ENCODE assay signal across 9 cellular contexts in the genomic region with DNA sequence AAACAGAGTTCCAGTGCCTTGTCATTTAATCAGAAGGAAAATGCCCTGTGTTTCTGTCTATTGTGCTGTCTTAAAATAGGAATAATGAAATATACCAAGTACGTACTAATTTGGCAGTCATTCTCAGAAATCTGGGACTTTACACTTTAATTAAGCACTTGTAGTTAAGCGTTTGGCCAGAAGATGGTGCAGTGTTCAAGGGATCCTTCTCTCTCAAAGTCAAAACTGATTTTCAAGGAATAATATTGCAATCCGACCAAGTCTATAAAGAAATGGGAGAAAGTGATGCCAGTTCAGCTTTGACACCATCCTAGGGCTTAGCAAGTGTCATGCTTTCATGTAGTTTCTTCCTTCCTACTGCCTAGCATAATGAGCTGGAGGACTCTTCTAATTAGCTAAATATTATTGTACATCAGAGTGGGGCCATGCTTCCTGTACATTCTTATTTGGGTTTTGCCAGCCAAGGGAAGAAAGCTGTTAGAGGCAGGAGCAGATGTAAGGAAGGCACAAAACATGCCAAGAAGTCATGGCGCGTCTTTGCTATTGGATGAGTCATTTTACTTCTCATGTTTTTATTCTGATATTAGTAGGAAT.
A peak's percentile ranks its signal among the peaks of the same experiment; 100 is the strongest.
DNase-seq lines count a peak whose midpoint lies in the region; ATAC-seq and TF ChIP-seq lines count a peak whose summit lies in the region.
"Had no signal": no experiment of that assay in that cellular context is flagged by ENCODE, and none has a peak within 500 bp of the region (broad histone marks: within the 10 kb centered on the region; RNA-seq: fewer than 3 reads in every experiment).

No MANE protein-coding gene starts in this region.

- TF ChIP-seq CTCF in CD8-positive, alpha-beta T cell (IDR thresholded peaks at IDR 0.05), result peak; percentile 48
- peak; percentile 68 for TF ChIP-seq CTCF in mesothelial cell of epicardium (IDR thresholded peaks at IDR 0.05; ENCODE audit: unreplicated experiment)

- H3K4me3 Mint-ChIP-seq in CD8-positive, alpha-beta T cell, result no peak overlapping the region
- no peak overlapping the region for H3K4me3 Mint-ChIP-seq in mesothelial cell of epicardium

- H3K27me3 Mint-ChIP-seq in CD8-positive, alpha-beta T cell (ENCODE audit: low read depth), result peaks cover 2% of the 10 kb centered on the region
- H3K27me3 Mint-ChIP-seq in mesothelial cell of epicardium (ENCODE audit: low read depth), result peaks cover 16% of the 10 kb centered on the region

- no peaks in the 10 kb centered on the region for H3K36me3 ChIP-seq in CD8-positive, alpha-beta T cell (ENCODE audit: insufficient read depth, low read length)
- H3K36me3 ChIP-seq: SJSA1 had no signal

- POLR2A ChIA-PET in CD8-positive, alpha-beta T cell (lab: Charles Lee), result no interaction called here

- no peak overlapping the region for H3K27ac Mint-ChIP-seq in CD8-positive, alpha-beta T cell
- no peak overlapping the region for H3K27ac Mint-ChIP-seq in mesothelial cell of epicardium

- no peak for ATAC-seq in CD8-positive, alpha-beta T cell
- ATAC-seq in GM19035 (IDR thresholded peaks at IDR 0.05; ENCODE audit: unreplicated experiment) (peak; percentile 56), esophagus mucosa (no peak)

- no peaks in the 10 kb centered on the region for H3K27me3 ChIP-seq in CD8-positive, alpha-beta T cell (ENCODE audit: insufficient read depth, low read length)
- H3K27me3 ChIP-seq: SJSA1 had no signal

- no peaks in the 10 kb centered on the region for H3K9me3 ChIP-seq in CD8-positive, alpha-beta T cell (ENCODE audit: low read length)
- H3K9me3 ChIP-seq: SJSA1 had no signal

- H3K4me3 ChIP-seq in CD8-positive, alpha-beta T cell (ENCODE audit: low read depth, low read length), result no peak overlapping the region
- H3K4me3 ChIP-seq: SJSA1 had no signal

- no peaks in the 10 kb centered on the region for H3K4me1 Mint-ChIP-seq in CD8-positive, alpha-beta T cell (ENCODE audit: low read depth)
- H3K4me1 Mint-ChIP-seq in mesothelial cell of epicardium, result peaks cover 15% of the 10 kb centered on the region

- no peak overlapping the region for H3K27ac ChIP-seq in CD8-positive, alpha-beta T cell (ENCODE audit: low read depth, low read length)
- H3K27ac ChIP-seq: SJSA1 had no signal

- DNase-seq in CD8-positive, alpha-beta T cell, result peak in 1 of 7 experiments; percentile 5
- DNase-seq in NCI-H524 treated with DMSO at 0.1 percent for 48 hours (lab: John Stamatoyannopoulos, UW) (peak; percentile 17), cerebellum (ENCODE audit: low spot score) (peak; percentile 12), mesothelial cell of epicardium (ENCODE audit: low spot score in 2 of 2, unreplicated experiment in 2 of 2) (no peak), NCI-H1048 (lab: John Stamatoyannopoulos, UW) (no peak), activated T-cell treated with anti-CD3 and anti-CD28 coated beads for 4 hours (no peak)

- no peaks in the 10 kb centered on the region for H3K4me1 ChIP-seq in CD8-positive, alpha-beta T cell (ENCODE audit: insufficient read depth, low read length)
- H3K4me1 ChIP-seq: SJSA1 had no signal

- H3K9me3 Mint-ChIP-seq in CD8-positive, alpha-beta T cell, result no peaks in the 10 kb centered on the region
- no peaks in the 10 kb centered on the region for H3K9me3 Mint-ChIP-seq in mesothelial cell of epicardium

- intact Hi-C loops in CD8-positive, alpha-beta T cell (cut with DNase I, micrococcal nuclease), result loop anchor here in 1 of 2 experiments (1.0 kb wide), 3 partner anchors 1522 to 1617 kb away; no protein-coding TSS in a partner anchor

- CTCF ChIA-PET in CD8-positive, alpha-beta T cell (lab: Charles Lee), result interaction anchor here (0.9 to 1.1 kb wide), 2 partner anchors 10 to 1523 kb away, joined by 3 read pairs; no protein-coding TSS in a partner anchor

- no peaks in the 10 kb centered on the region for H3K36me3 Mint-ChIP-seq in CD8-positive, alpha-beta T cell
- H3K36me3 Mint-ChIP-seq in mesothelial cell of epicardium, result no peaks in the 10 kb centered on the region

Comparison
In these comparisons a context has a peak if more than half of its experiments do, and no peak if none do; other contexts are left out.
1. DNase-seq: peak in NCI-H524 treated with DMSO at 0.1 percent for 48 hours (single experiment) and cerebellum (single experiment); none in mesothelial cell of epicardium (0 of 2), NCI-H1048 (single experiment) and activated T-cell treated with anti-CD3 and anti-CD28 coated beads for 4 hours (single experiment).